14 cellular contexts compared by ENCODE assay signal in the genomic region with DNA sequence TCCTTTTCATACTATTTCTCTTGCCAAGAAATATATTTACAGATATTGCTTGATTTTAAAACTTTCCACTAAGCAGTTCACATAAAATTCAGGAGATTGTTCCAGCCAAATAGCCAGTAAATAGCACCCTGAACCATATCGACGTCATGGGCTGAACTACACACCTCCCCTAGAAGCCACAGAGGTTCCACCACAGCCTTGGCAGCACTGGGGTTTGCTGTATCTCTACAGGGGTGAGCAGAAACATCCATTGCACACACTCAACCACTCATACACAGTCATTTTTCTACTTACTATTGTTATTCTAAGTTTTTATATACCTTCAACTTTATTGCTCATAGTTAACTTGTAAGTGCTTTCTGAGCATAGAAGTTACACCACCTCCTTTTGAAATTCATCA. TPM values are rescaled to one million over a fixed set of nuclear protein-coding genes. Genes with fewer than 3 reads are reported as not detected.
DNase-seq lines count a peak whose midpoint lies in the region; ATAC-seq and TF ChIP-seq lines count a peak whose summit lies in the region.
"Had no signal": no experiment of that assay in that cellular context is flagged by ENCODE, and none has a peak within 500 bp of the region (broad histone marks: within the 10 kb centered on the region; RNA-seq: fewer than 3 reads in every experiment).

No MANE protein-coding gene starts in this region.

- H3K36me3 Mint-ChIP-seq in activated naive CD4-positive, alpha-beta T cell treated with anti-CD3 and anti-CD28 coated beads for 36 hours (ENCODE audit: low read depth) = no peaks in the 10 kb centered on the region
- no peaks in the 10 kb centered on the region for H3K36me3 Mint-ChIP-seq in activated naive CD4-positive, alpha-beta T cell treated with anti-CD3 and anti-CD28 coated beads, Interleukin-2, amount 10 ng/mL, durations not matched to agents 7 days and 5 days
- no peaks in the 10 kb centered on the region for H3K36me3 Mint-ChIP-seq in activated T-helper 17 cell treated with anti-CD3 and anti-CD28 coated beads, Interleukin-2, amount 50 U/mL, for 72 hours (ENCODE audit: low read depth)
- peaks cover 0 to 2% (median 0%) of the 10 kb centered on the region in 3 donors for H3K36me3 Mint-ChIP-seq in naive thymus-derived CD8-positive, alpha-beta T cell
- H3K36me3 Mint-ChIP-seq in stimulated activated memory B cell treated with anti-CD40 and anti-IgM and Interleukin-4, amounts not matched to agents 10 μg/mL and 1 μg/mL and 100 μg/mL, for 72 hours = no peaks in the 10 kb centered on the region

- DNase-seq in activated naive CD4-positive, alpha-beta T cell treated with anti-CD3 and anti-CD28 coated beads for 36 hours = peak; percentile 27
- no peak for DNase-seq in activated naive CD4-positive, alpha-beta T cell treated with anti-CD3 and anti-CD28 coated beads, Interleukin-2, amount 10 ng/mL, durations not matched to agents 7 days and 5 days
- DNase-seq in naive thymus-derived CD8-positive, alpha-beta T cell = peak; percentile 39 to 87 (median 70)
- DNase-seq in stromal cell of bone marrow (ENCODE audit: low read depth) (peak; percentile 39), tibial nerve (ENCODE audit: low spot score in 2 of 2) (no peak), DMS79 (lab: John Stamatoyannopoulos, UW) (no peak)
- DNase-seq: heart right ventricle, NCI-H69, nucleus accumbens had no signal

- POLR2A ChIA-PET in naive thymus-derived CD8-positive, alpha-beta T cell (lab: Charles Lee) = interaction anchor here (0.8 to 1.4 kb wide), 5 partner anchors 16 to 131 kb away, joined by 3 to 5 read pairs (median 4); no protein-coding TSS in a partner anchor

- H3K9me3 ChIP-seq in tibial nerve = peaks cover 0 to 5% (median 0%) of the 10 kb centered on the region in 4 donors

- WGBS in tibial nerve, 2 donors = 54 to 57% methylated on average over 2 of the region's 2 CpGs

- peaks cover 9% of the 10 kb centered on the region for H3K4me1 Mint-ChIP-seq in activated naive CD4-positive, alpha-beta T cell treated with anti-CD3 and anti-CD28 coated beads for 36 hours (ENCODE audit: low read depth)
- no peaks in the 10 kb centered on the region for H3K4me1 Mint-ChIP-seq in activated naive CD4-positive, alpha-beta T cell treated with anti-CD3 and anti-CD28 coated beads, Interleukin-2, amount 10 ng/mL, durations not matched to agents 7 days and 5 days
- H3K4me1 Mint-ChIP-seq in activated T-helper 17 cell treated with anti-CD3 and anti-CD28 coated beads, Interleukin-2, amount 50 U/mL, for 72 hours = no peaks in the 10 kb centered on the region
- H3K4me1 Mint-ChIP-seq in naive thymus-derived CD8-positive, alpha-beta T cell = peaks cover 17 to 48% (median 41%) of the 10 kb centered on the region in 4 donors
- H3K4me1 Mint-ChIP-seq in stimulated activated memory B cell treated with anti-CD40 and anti-IgM and Interleukin-4, amounts not matched to agents 10 μg/mL and 1 μg/mL and 100 μg/mL, for 72 hours = no peaks in the 10 kb centered on the region

- no peaks in the 10 kb centered on the region for H3K36me3 ChIP-seq in tibial nerve
- H3K36me3 ChIP-seq: heart right ventricle had no signal

- H3K4me3 ChIP-seq in tibial nerve = no peak overlapping the region
- H3K4me3 ChIP-seq: heart right ventricle had no signal

- ATAC-seq in activated T-helper 17 cell treated with anti-CD3 and anti-CD28 coated beads, Interleukin-2, amount 50 U/mL, for 72 hours (replicated peaks) = peak; percentile 89
- peak; percentile 98 to 100 for ATAC-seq in naive thymus-derived CD8-positive, alpha-beta T cell
- no peak for ATAC-seq in stimulated activated memory B cell treated with anti-CD40 and anti-IgM and Interleukin-4, amounts not matched to agents 10 μg/mL and 1 μg/mL and 100 μg/mL, for 72 hours
- ATAC-seq: heart right ventricle had no signal

- H3K4me1 ChIP-seq in tibial nerve = no peaks in the 10 kb centered on the region
- H3K4me1 ChIP-seq: heart right ventricle had no signal

- no peak for TF ChIP-seq CTCF in tibial nerve (IDR thresholded peaks at IDR 0.05)

- CTCF ChIA-PET in activated naive CD4-positive, alpha-beta T cell treated with anti-CD3 and anti-CD28 coated beads for 36 hours (lab: Charles Lee) = no interaction called here
- CTCF ChIA-PET in activated naive CD4-positive, alpha-beta T cell treated with anti-CD3 and anti-CD28 coated beads, Interleukin-2, amount 10 ng/mL, durations not matched to agents 7 days and 5 days (lab: Charles Lee) = no interaction called here

- no peak overlapping the region for H3K27ac Mint-ChIP-seq in activated naive CD4-positive, alpha-beta T cell treated with anti-CD3 and anti-CD28 coated beads for 36 hours
- no peak overlapping the region for H3K27ac Mint-ChIP-seq in activated naive CD4-positive, alpha-beta T cell treated with anti-CD3 and anti-CD28 coated beads, Interleukin-2, amount 10 ng/mL, durations not matched to agents 7 days and 5 days
- no peak overlapping the region for H3K27ac Mint-ChIP-seq in activated T-helper 17 cell treated with anti-CD3 and anti-CD28 coated beads, Interleukin-2, amount 50 U/mL, for 72 hours
- peak overlapping the region; percentile 82 to 94 (median 88) for H3K27ac Mint-ChIP-seq in naive thymus-derived CD8-positive, alpha-beta T cell
- no peak overlapping the region for H3K27ac Mint-ChIP-seq in stimulated activated memory B cell treated with anti-CD40 and anti-IgM and Interleukin-4, amounts not matched to agents 10 μg/mL and 1 μg/mL and 100 μg/mL, for 72 hours

- intact Hi-C loops in activated naive CD4-positive, alpha-beta T cell treated with anti-CD3 and anti-CD28 coated beads for 36 hours (cut with micrococcal nuclease) = no loop called here

- H3K27me3 Mint-ChIP-seq in activated naive CD4-positive, alpha-beta T cell treated with anti-CD3 and anti-CD28 coated beads for 36 hours (ENCODE audit: low read depth) = peaks cover 33% of the 10 kb centered on the region
- H3K27me3 Mint-ChIP-seq in activated naive CD4-positive, alpha-beta T cell treated with anti-CD3 and anti-CD28 coated beads, Interleukin-2, amount 10 ng/mL, durations not matched to agents 7 days and 5 days = peaks cover 24% of the 10 kb centered on the region
- H3K27me3 Mint-ChIP-seq in activated T-helper 17 cell treated with anti-CD3 and anti-CD28 coated beads, Interleukin-2, amount 50 U/mL, for 72 hours = peaks cover 49% of the 10 kb centered on the region
- peaks cover 0 to 2% (median 0%) of the 10 kb centered on the region in 5 donors for H3K27me3 Mint-ChIP-seq in naive thymus-derived CD8-positive, alpha-beta T cell
- peaks cover 27% of the 10 kb centered on the region for H3K27me3 Mint-ChIP-seq in stimulated activated memory B cell treated with anti-CD40 and anti-IgM and Interleukin-4, amounts not matched to agents 10 μg/mL and 1 μg/mL and 100 μg/mL, for 72 hours

- TF ChIP-seq EP300 in tibial nerve (IDR thresholded peaks at IDR 0.05) = peak in 1 of 2 donors; percentile 28

- no peaks in the 10 kb centered on the region for H3K27me3 ChIP-seq in tibial nerve

- H3K9me3 Mint-ChIP-seq in activated naive CD4-positive, alpha-beta T cell treated with anti-CD3 and anti-CD28 coated beads for 36 hours = no peaks in the 10 kb centered on the region
- no peaks in the 10 kb centered on the region for H3K9me3 Mint-ChIP-seq in activated naive CD4-positive, alpha-beta T cell treated with anti-CD3 and anti-CD28 coated beads, Interleukin-2, amount 10 ng/mL, durations not matched to agents 7 days and 5 days
- no peaks in the 10 kb centered on the region for H3K9me3 Mint-ChIP-seq in activated T-helper 17 cell treated with anti-CD3 and anti-CD28 coated beads, Interleukin-2, amount 50 U/mL, for 72 hours
- peaks cover 0 to 10% (median 0%) of the 10 kb centered on the region in 9 donors for H3K9me3 Mint-ChIP-seq in naive thymus-derived CD8-positive, alpha-beta T cell
- no peaks in the 10 kb centered on the region for H3K9me3 Mint-ChIP-seq in stimulated activated memory B cell treated with anti-CD40 and anti-IgM and Interleukin-4, amounts not matched to agents 10 μg/mL and 1 μg/mL and 100 μg/mL, for 72 hours

- no peak overlapping the region for H3K4me3 Mint-ChIP-seq in activated naive CD4-positive, alpha-beta T cell treated with anti-CD3 and anti-CD28 coated beads for 36 hours
- H3K4me3 Mint-ChIP-seq in activated naive CD4-positive, alpha-beta T cell treated with anti-CD3 and anti-CD28 coated beads, Interleukin-2, amount 10 ng/mL, durations not matched to agents 7 days and 5 days = no peak overlapping the region
- no peak overlapping the region for H3K4me3 Mint-ChIP-seq in activated T-helper 17 cell treated with anti-CD3 and anti-CD28 coated beads, Interleukin-2, amount 50 U/mL, for 72 hours
- peak overlapping the region; percentile 47 to 75 (median 70) for H3K4me3 Mint-ChIP-seq in naive thymus-derived CD8-positive, alpha-beta T cell
- no peak overlapping the region for H3K4me3 Mint-ChIP-seq in stimulated activated memory B cell treated with anti-CD40 and anti-IgM and Interleukin-4, amounts not matched to agents 10 μg/mL and 1 μg/mL and 100 μg/mL, for 72 hours

- no peak for TF ChIP-seq POLR2A in tibial nerve (IDR thresholded peaks at IDR 0.05)

- no peak overlapping the region for H3K27ac ChIP-seq in tibial nerve
- H3K27ac ChIP-seq: heart right ventricle had no signal

RNA-seq across cellular contexts. Expression of a gene that starts 8.1 kb away (rescaled TPM):
- 1 to 10 TPM; 2.1 to 3.1 TPM for total RNA-seq in activated naive CD4-positive, alpha-beta T cell treated with anti-CD3 and anti-CD28 coated beads for 36 hours
- under 1 TPM; 0.26 TPM for total RNA-seq in activated T-helper 17 cell treated with anti-CD3 and anti-CD28 coated beads, Interleukin-2, amount 50 U/mL, for 72 hours
- total RNA-seq in naive thymus-derived CD8-positive, alpha-beta T cell = 1 to 10 TPM; 2.4 TPM
- under 1 TPM; 0.30 to 0.88 (median 0.82) TPM for polyA plus RNA-seq in naive thymus-derived CD8-positive, alpha-beta T cell
- total RNA-seq in tibial nerve = under 1 TPM in 1 of 4 donors, not detected in 3; 0.42 TPM

RNA-seq across cellular contexts. Expression of a gene that starts 44.4 kb away (rescaled TPM):
- under 1 TPM in 1 of 2 experiments, not detected in 1; 0.21 TPM for total RNA-seq in activated naive CD4-positive, alpha-beta T cell treated with anti-CD3 and anti-CD28 coated beads for 36 hours
- total RNA-seq in activated T-helper 17 cell treated with anti-CD3 and anti-CD28 coated beads, Interleukin-2, amount 50 U/mL, for 72 hours = under 1 TPM in 1 of 2 donors, not detected in 1; 0.26 TPM
- 1 to 10 TPM; 4.4 TPM for total RNA-seq in naive thymus-derived CD8-positive, alpha-beta T cell
- 1 to 10 TPM in 1 of 3 donors, under 1 TPM in 2; 0.32 to 1.1 (median 0.91) TPM for polyA plus RNA-seq in naive thymus-derived CD8-positive, alpha-beta T cell
- total RNA-seq in tibial nerve = not detected
- total RNA-seq: Daoy, dermis microvascular lymphatic vessel endothelial cell, lower leg skin had no signal

Comparison
In these comparisons a context has a peak if more than half of its experiments do, and no peak if none do; other contexts are left out.
1. DNase-seq: peak in activated naive CD4-positive, alpha-beta T cell treated with anti-CD3 and anti-CD28 coated beads for 36 hours (single experiment), naive thymus-derived CD8-positive, alpha-beta T cell (10 of 10) and stromal cell of bone marrow (single experiment); none in activated naive CD4-positive, alpha-beta T cell treated with anti-CD3 and anti-CD28 coated beads, Interleukin-2, amount 10 ng/mL, durations not matched to agents 7 days and 5 days (single experiment), tibial nerve (0 of 2) and DMS79 (single experiment).
2. H3K27ac Mint-ChIP-seq: peak in naive thymus-derived CD8-positive, alpha-beta T cell (10 of 10); none in activated naive CD4-positive, alpha-beta T cell treated with anti-CD3 and anti-CD28 coated beads for 36 hours (single experiment), activated naive CD4-positive, alpha-beta T cell treated with anti-CD3 and anti-CD28 coated beads, Interleukin-2, amount 10 ng/mL, durations not matched to agents 7 days and 5 days (single experiment), activated T-helper 17 cell treated with anti-CD3 and anti-CD28 coated beads, Interleukin-2, amount 50 U/mL, for 72 hours (single experiment) and stimulated activated memory B cell treated with anti-CD40 and anti-IgM and Interleukin-4, amounts not matched to agents 10 μg/mL and 1 μg/mL and 100 μg/mL, for 72 hours (single experiment).
3. H3K4me3 Mint-ChIP-seq: peak in naive thymus-derived CD8-positive, alpha-beta T cell (10 of 10); none in activated naive CD4-positive, alpha-beta T cell treated with anti-CD3 and anti-CD28 coated beads for 36 hours (single experiment), activated naive CD4-positive, alpha-beta T cell treated with anti-CD3 and anti-CD28 coated beads, Interleukin-2, amount 10 ng/mL, durations not matched to agents 7 days and 5 days (single experiment), activated T-helper 17 cell treated with anti-CD3 and anti-CD28 coated beads, Interleukin-2, amount 50 U/mL, for 72 hours (single experiment) and stimulated activated memory B cell treated with anti-CD40 and anti-IgM and Interleukin-4, amounts not matched to agents 10 μg/mL and 1 μg/mL and 100 μg/mL, for 72 hours (single experiment).
4. RNA of a gene that starts 44.4 kb away (total RNA-seq): 4.4 TPM in naive thymus-derived CD8-positive, alpha-beta T cell; 0.26 TPM in activated T-helper 17 cell treated with anti-CD3 and anti-CD28 coated beads, Interleukin-2, amount 50 U/mL, for 72 hours, 0.21 TPM in activated naive CD4-positive, alpha-beta T cell treated with anti-CD3 and anti-CD28 coated beads for 36 hours and not detected in tibial nerve; every median in the first group is over 4 times any median in the second.